In the genomic region with DNA sequence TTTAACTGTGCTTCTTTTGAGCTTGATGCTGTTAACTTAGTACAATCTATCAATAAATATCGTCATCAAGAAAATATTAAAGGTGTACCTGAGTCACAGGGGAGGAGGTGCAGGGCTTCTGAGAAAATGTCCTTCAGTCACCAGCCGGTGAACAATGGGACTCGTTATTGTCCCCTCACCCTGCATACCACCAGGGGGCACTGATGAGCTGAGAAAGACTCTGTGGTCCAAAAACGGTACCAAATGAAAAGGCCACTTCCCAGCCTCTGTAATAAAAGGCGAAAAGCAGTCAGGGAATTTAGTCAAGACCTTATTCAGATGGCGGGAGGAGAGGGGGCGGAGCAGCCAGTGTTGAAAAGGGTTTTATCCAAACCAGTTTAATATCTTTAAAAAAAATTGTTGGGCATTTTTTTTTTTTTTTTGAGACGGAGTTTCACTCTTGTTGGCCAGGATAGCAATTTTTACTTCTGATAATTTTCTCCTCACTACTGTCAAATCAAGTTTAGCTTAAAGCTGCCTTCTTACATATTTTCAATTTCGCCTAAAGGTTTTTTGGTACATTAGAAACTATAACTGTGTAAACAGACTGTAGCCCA, we compare ENCODE assay signal across 8 cellular contexts.
DNase-seq lines count a peak whose midpoint lies in the region; ATAC-seq, FAIRE-seq and TF ChIP-seq lines count a peak whose summit lies in the region.

No MANE protein-coding gene starts in this region.

- H3K4me1 Mint-ChIP-seq in activated T-helper 17 cell treated with anti-CD3 and anti-CD28 coated beads, Interleukin-2, amount 50 U/mL, for 72 hours, result no peaks in the 10 kb centered on the region

- H3K36me3 ChIP-seq in HAP-1 (replicated peaks) (no peaks in the 10 kb centered on the region), left ventricle myocardium inferior (no peaks in the 10 kb centered on the region), small intestine (ENCODE audit: control insufficient read depth in 2 of 2, insufficient read depth in 2 of 2, low read length in 2 of 2) (no peaks in the 10 kb centered on the region)

- intact Hi-C loops in left ventricle myocardium inferior (cut with micrococcal nuclease), result no loop called here

- H3K27me3 Mint-ChIP-seq in activated T-helper 17 cell treated with anti-CD3 and anti-CD28 coated beads, Interleukin-2, amount 50 U/mL, for 72 hours, result no peaks in the 10 kb centered on the region

- peak; percentile 29 for ATAC-seq in activated T-helper 17 cell treated with anti-CD3 and anti-CD28 coated beads, Interleukin-2, amount 50 U/mL, for 72 hours (replicated peaks)
- no peak for ATAC-seq in HG03457 (IDR thresholded peaks at IDR 0.05; ENCODE audit: unreplicated experiment)

- H3K27me3 ChIP-seq in HAP-1 (ENCODE audit: low read depth) (no peaks in the 10 kb centered on the region), left ventricle myocardium inferior (ENCODE audit: low read depth) (peaks cover 38% of the 10 kb centered on the region), small intestine (ENCODE audit: control insufficient read depth in 2 of 2, insufficient read depth in 2 of 2, low read length in 2 of 2) (no peaks in the 10 kb centered on the region)

- FAIRE-seq in small intestine (lab: Jason Lieb, UNC), result no peak

- H3K4me1 ChIP-seq in HAP-1 (no peaks in the 10 kb centered on the region), left ventricle myocardium inferior (no peaks in the 10 kb centered on the region), small intestine (ENCODE audit: control insufficient read depth in 2 of 2, insufficient read depth in 1 of 2, low read depth in 1 of 2, low read length in 1 of 2) (no peaks in the 10 kb centered on the region)

- peak; percentile 80 for TF ChIP-seq CTCF in left ventricle myocardium inferior (IDR thresholded peaks at IDR 0.05; ENCODE audit: borderline replicate concordance)

- H3K9me3 ChIP-seq in HAP-1, result no peaks in the 10 kb centered on the region
- no peaks in the 10 kb centered on the region for H3K9me3 ChIP-seq in left ventricle myocardium inferior (replicated peaks)
- H3K9me3 ChIP-seq in small intestine (ENCODE audit: control insufficient read depth, low read depth), result no peaks in the 10 kb centered on the region

- H3K36me3 Mint-ChIP-seq in activated T-helper 17 cell treated with anti-CD3 and anti-CD28 coated beads, Interleukin-2, amount 50 U/mL, for 72 hours (ENCODE audit: low read depth), result no peaks in the 10 kb centered on the region

- H3K27ac ChIP-seq in left ventricle myocardium inferior (replicated peaks) (no peak overlapping the region), small intestine (ENCODE audit: low read depth in 1 of 2, low read length in 1 of 2) (no peak overlapping the region)

- peak; percentile 7 for DNase-seq in SKM-1 treated with dmso at 0.1 percent for 144 hours (lab: John Stamatoyannopoulos, UW; ENCODE audit: unreplicated experiment)
- DNase-seq in SKM-1 (lab: John Stamatoyannopoulos, UW; ENCODE audit: unreplicated experiment), result no peak
- peak; percentile 26 to 79 for DNase-seq in HAP-1 (ENCODE audit: low spot score in 2 of 2)
- peak; percentile 19 for DNase-seq in NCI-H2107 treated with DMSO at 0.1 percent for 48 hours (lab: John Stamatoyannopoulos, UW; ENCODE audit: unreplicated experiment)
- peak; percentile 41 for DNase-seq in left ventricle myocardium inferior
- DNase-seq in small intestine, result peak; percentile 49

- 29 to 37% (median 35%) methylated on average over 9 of the region's 9 CpGs for WGBS in small intestine, 3 donors

- no peak overlapping the region for H3K4me3 ChIP-seq in HAP-1
- no peak overlapping the region for H3K4me3 ChIP-seq in left ventricle myocardium inferior
- H3K4me3 ChIP-seq in small intestine (ENCODE audit: low read depth in 1 of 2, low read length in 2 of 2), result no peak overlapping the region

- no peak overlapping the region for H3K27ac Mint-ChIP-seq in activated T-helper 17 cell treated with anti-CD3 and anti-CD28 coated beads, Interleukin-2, amount 50 U/mL, for 72 hours

- H3K4me3 Mint-ChIP-seq in activated T-helper 17 cell treated with anti-CD3 and anti-CD28 coated beads, Interleukin-2, amount 50 U/mL, for 72 hours, result no peak overlapping the region

- no peaks in the 10 kb centered on the region for H3K9me3 Mint-ChIP-seq in activated T-helper 17 cell treated with anti-CD3 and anti-CD28 coated beads, Interleukin-2, amount 50 U/mL, for 72 hours

- in situ Hi-C loops in HAP-1 (cut with MboI; ENCODE audit: low sequenced_read_pairs), result no loop called here
